ENCODE assay signal across 2 cellular contexts in genomic region chr5:35182541-35183242, GRCh38.
TF ChIP-seq lines count a peak whose summit lies in the region.

No MANE protein-coding gene starts in this region.

TF ChIP-seq in IMR-90, 13 proteins besides CTCF, POLR2A, EP300 and RAD21:
- TF ChIP-seq CEBPB (IDR thresholded peaks at IDR 0.05; ENCODE audit: low read depth, low read length) (peak; percentile 43), MAFK (IDR thresholded peaks at IDR 0.05; ENCODE audit: low read depth, low read length) (no peak)

TF ChIP-seq in HepG2, 621 proteins besides CTCF, POLR2A, EP300 and RAD21:
- peak in 1 of 2 experiments; percentile 7; a peak in 1 of 4 replicates for TF ChIP-seq ATF4 (CRISPR knock-in tag; IDR thresholded peaks at IDR 0.05)
- TF ChIP-seq ZBTB2 (CRISPR knock-in tag; IDR thresholded peaks at IDR 0.05; ENCODE audit: low read depth) = no peak
- peak; percentile 54; the same call in 1 of the 2 replicates for TF ChIP-seq CEBPB (IDR thresholded peaks at IDR 0.05; ENCODE audit: borderline replicate concordance, low read depth, low read length)
- no peak for TF ChIP-seq PHB2 (IDR thresholded peaks at IDR 0.05; ENCODE audit: partially characterized antibody)
- 0 out of 2 replicates have a peak, but pooled peaks have one; percentile 16 for TF ChIP-seq ZNF709 (CRISPR knock-in tag; IDR thresholded peaks at IDR 0.05)
- TF ChIP-seq ZNF260 (CRISPR knock-in tag; IDR thresholded peaks at IDR 0.05; ENCODE audit: borderline replicate concordance, low read depth) = no peak
